In the genomic region with DNA sequence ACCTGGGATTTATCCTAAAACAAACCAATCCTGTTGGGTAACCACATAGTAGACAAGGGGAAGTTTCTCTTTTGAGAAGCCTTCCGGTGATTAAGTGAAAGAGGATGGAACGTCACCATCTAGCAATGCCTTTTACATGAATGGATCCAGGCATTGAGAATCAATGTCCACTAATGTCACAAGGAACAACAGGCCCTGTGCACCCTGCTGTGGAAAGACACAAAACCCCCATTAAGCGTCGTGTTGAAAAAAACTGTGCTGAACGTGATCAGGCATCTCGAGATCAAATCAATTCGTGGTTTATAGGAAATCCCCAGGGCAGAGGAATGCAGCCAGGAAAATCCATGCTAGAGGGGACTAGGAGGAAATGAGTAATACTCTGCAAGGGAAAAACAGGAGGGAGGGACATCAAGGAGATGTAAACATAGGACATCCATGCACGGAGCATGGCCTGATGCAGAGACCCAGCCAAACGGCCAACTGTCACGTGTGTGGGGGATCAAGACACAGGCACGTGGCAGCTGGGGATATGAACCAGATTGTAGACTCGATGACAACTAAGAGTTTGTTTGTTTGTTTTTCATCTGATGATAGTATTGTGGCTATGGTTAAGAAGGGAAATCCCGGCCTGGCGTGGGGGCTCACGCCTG, we compare ENCODE assay signal across 1 cellular context.
A peak's percentile ranks its signal among the peaks of the same experiment; 100 is the strongest.
TF ChIP-seq lines count a peak whose summit lies in the region.

No MANE protein-coding gene starts in this region.

TF ChIP-seq in HepG2, 621 proteins besides CTCF, POLR2A, EP300 and RAD21 (continued from another document):
- TF ChIP-seq, protein P1, sequence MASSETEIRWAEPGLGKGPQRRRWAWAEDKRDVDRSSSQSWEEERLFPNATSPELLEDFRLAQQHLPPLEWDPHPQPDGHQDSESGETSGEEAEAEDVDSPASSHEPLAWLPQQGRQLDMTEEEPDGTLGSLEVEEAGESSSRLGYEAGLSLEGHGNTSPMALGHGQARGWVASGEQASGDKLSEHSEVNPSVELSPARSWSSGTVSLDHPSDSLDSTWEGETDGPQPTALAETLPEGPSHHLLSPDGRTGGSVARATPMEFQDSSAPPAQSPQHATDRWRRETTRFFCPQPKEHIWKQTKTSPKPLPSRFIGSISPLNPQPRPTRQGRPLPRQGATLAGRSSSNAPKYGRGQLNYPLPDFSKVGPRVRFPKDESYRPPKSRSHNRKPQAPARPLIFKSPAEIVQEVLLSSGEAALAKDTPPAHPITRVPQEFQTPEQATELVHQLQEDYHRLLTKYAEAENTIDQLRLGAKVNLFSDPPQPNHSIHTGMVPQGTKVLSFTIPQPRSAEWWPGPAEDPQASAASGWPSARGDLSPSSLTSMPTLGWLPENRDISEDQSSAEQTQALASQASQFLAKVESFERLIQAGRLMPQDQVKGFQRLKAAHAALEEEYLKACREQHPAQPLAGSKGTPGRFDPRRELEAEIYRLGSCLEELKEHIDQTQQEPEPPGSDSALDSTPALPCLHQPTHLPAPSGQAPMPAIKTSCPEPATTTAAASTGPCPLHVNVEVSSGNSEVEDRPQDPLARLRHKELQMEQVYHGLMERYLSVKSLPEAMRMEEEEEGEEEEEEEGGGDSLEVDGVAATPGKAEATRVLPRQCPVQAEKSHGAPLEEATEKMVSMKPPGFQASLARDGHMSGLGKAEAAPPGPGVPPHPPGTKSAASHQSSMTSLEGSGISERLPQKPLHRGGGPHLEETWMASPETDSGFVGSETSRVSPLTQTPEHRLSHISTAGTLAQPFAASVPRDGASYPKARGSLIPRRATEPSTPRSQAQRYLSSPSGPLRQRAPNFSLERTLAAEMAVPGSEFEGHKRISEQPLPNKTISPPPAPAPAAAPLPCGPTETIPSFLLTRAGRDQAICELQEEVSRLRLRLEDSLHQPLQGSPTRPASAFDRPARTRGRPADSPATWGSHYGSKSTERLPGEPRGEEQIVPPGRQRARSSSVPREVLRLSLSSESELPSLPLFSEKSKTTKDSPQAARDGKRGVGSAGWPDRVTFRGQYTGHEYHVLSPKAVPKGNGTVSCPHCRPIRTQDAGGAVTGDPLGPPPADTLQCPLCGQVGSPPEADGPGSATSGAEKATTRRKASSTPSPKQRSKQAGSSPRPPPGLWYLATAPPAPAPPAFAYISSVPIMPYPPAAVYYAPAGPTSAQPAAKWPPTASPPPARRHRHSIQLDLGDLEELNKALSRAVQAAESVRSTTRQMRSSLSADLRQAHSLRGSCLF (CRISPR knock-in tag; IDR thresholded peaks at IDR 0.05; ENCODE audit: borderline replicate concordance): no peak
- TF ChIP-seq CBX2 (IDR thresholded peaks at IDR 0.05; ENCODE audit: low read depth, low read length) (no peak), CBX2 (CRISPR knock-in tag; IDR thresholded peaks at IDR 0.05; ENCODE audit: low read depth) (no peak), ZNF674 (CRISPR knock-in tag; IDR thresholded peaks at IDR 0.05; ENCODE audit: low read depth) (no peak), ZNF30 (CRISPR knock-in tag; IDR thresholded peaks at IDR 0.05) (no peak), NONO (IDR thresholded peaks at IDR 0.05) (no peak), NONO (CRISPR knock-in tag; conservative IDR thresholded peaks at IDR 0.05) (no peak), BHLHE40 (IDR thresholded peaks at IDR 0.05; ENCODE audit: low read length) (peak; percentile 38; the same call in 1 of the 2 replicates), ZNF615 (CRISPR knock-in tag; IDR thresholded peaks at IDR 0.05; ENCODE audit: borderline replicate concordance) (no peak), ZSCAN30 (CRISPR knock-in tag; IDR thresholded peaks at IDR 0.05) (no peak), ZNF788 (CRISPR knock-in tag; IDR thresholded peaks at IDR 0.05; ENCODE audit: borderline replicate concordance) (no peak), ETV5 (CRISPR knock-in tag; IDR thresholded peaks at IDR 0.05; ENCODE audit: borderline replicate concordance) (0 out of 2 replicates have a peak, but pooled peaks have one; percentile 20), ZNF432 (CRISPR knock-in tag; IDR thresholded peaks at IDR 0.05; ENCODE audit: borderline replicate concordance) (no peak), PPARG (CRISPR knock-in tag; conservative IDR thresholded peaks at IDR 0.05) (no peak), CHCHD3 (CRISPR knock-in tag; IDR thresholded peaks at IDR 0.05) (no peak), CENPT (CRISPR knock-in tag; IDR thresholded peaks at IDR 0.05; ENCODE audit: low read depth) (no peak)
- TF ChIP-seq, protein P2, sequence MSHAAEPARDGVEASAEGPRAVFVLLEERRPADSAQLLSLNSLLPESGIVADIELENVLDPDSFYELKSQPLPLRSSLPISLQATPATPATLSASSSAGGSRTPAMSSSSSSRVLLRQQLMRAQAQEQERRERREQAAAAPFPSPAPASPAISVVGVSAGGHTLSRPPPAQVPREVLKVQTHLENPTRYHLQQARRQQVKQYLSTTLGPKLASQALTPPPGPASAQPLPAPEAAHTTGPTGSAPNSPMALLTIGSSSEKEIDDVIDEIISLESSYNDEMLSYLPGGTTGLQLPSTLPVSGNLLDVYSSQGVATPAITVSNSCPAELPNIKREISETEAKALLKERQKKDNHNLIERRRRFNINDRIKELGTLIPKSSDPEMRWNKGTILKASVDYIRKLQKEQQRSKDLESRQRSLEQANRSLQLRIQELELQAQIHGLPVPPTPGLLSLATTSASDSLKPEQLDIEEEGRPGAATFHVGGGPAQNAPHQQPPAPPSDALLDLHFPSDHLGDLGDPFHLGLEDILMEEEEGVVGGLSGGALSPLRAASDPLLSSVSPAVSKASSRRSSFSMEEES (CRISPR knock-in tag; IDR thresholded peaks at IDR 0.05): no peak
- TF ChIP-seq, protein P3, sequence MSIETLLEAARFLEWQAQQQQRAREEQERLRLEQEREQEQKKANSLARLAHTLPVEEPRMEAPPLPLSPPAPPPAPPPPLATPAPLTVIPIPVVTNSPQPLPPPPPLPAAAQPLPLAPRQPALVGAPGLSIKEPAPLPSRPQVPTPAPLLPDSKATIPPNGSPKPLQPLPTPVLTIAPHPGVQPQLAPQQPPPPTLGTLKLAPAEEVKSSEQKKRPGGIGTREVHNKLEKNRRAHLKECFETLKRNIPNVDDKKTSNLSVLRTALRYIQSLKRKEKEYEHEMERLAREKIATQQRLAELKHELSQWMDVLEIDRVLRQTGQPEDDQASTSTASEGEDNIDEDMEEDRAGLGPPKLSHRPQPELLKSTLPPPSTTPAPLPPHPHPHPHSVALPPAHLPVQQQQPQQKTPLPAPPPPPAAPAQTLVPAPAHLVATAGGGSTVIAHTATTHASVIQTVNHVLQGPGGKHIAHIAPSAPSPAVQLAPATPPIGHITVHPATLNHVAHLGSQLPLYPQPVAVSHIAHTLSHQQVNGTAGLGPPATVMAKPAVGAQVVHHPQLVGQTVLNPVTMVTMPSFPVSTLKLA (IDR thresholded peaks at IDR 0.05): peak; percentile 63
- TF ChIP-seq, protein P4, sequence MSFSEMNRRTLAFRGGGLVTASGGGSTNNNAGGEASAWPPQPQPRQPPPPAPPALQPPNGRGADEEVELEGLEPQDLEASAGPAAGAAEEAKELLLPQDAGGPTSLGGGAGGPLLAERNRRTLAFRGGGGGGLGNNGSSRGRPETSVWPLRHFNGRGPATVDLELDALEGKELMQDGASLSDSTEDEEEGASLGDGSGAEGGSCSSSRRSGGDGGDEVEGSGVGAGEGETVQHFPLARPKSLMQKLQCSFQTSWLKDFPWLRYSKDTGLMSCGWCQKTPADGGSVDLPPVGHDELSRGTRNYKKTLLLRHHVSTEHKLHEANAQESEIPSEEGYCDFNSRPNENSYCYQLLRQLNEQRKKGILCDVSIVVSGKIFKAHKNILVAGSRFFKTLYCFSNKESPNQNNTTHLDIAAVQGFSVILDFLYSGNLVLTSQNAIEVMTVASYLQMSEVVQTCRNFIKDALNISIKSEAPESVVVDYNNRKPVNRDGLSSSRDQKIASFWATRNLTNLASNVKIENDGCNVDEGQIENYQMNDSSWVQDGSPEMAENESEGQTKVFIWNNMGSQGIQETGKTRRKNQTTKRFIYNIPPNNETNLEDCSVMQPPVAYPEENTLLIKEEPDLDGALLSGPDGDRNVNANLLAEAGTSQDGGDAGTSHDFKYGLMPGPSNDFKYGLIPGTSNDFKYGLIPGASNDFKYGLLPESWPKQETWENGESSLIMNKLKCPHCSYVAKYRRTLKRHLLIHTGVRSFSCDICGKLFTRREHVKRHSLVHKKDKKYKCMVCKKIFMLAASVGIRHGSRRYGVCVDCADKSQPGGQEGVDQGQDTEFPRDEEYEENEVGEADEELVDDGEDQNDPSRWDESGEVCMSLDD (CRISPR knock-in tag; IDR thresholded peaks at IDR 0.05; ENCODE audit: borderline replicate concordance): no peak
- TF ChIP-seq, protein P5, sequence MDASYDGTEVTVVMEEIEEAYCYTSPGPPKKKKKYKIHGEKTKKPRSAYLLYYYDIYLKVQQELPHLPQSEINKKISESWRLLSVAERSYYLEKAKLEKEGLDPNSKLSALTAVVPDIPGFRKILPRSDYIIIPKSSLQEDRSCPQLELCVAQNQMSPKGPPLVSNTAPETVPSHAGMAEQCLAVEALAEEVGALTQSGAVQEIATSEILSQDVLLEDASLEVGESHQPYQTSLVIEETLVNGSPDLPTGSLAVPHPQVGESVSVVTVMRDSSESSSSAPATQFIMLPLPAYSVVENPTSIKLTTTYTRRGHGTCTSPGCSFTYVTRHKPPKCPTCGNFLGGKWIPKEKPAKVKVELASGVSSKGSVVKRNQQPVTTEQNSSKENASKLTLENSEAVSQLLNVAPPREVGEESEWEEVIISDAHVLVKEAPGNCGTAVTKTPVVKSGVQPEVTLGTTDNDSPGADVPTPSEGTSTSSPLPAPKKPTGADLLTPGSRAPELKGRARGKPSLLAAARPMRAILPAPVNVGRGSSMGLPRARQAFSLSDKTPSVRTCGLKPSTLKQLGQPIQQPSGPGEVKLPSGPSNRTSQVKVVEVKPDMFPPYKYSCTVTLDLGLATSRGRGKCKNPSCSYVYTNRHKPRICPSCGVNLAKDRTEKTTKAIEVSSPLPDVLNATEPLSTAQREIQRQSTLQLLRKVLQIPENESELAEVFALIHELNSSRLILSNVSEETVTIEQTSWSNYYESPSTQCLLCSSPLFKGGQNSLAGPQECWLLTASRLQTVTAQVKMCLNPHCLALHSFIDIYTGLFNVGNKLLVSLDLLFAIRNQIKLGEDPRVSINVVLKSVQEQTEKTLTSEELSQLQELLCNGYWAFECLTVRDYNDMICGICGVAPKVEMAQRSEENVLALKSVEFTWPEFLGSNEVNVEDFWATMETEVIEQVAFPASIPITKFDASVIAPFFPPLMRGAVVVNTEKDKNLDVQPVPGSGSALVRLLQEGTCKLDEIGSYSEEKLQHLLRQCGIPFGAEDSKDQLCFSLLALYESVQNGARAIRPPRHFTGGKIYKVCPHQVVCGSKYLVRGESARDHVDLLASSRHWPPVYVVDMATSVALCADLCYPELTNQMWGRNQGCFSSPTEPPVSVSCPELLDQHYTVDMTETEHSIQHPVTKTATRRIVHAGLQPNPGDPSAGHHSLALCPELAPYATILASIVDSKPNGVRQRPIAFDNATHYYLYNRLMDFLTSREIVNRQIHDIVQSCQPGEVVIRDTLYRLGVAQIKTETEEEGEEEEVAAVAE (CRISPR knock-in tag; IDR thresholded peaks at IDR 0.05; ENCODE audit: borderline replicate concordance): no peak
- TF ChIP-seq, protein P6, sequence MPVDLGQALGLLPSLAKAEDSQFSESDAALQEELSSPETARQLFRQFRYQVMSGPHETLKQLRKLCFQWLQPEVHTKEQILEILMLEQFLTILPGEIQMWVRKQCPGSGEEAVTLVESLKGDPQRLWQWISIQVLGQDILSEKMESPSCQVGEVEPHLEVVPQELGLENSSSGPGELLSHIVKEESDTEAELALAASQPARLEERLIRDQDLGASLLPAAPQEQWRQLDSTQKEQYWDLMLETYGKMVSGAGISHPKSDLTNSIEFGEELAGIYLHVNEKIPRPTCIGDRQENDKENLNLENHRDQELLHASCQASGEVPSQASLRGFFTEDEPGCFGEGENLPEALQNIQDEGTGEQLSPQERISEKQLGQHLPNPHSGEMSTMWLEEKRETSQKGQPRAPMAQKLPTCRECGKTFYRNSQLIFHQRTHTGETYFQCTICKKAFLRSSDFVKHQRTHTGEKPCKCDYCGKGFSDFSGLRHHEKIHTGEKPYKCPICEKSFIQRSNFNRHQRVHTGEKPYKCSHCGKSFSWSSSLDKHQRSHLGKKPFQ (CRISPR knock-in tag; IDR thresholded peaks at IDR 0.05; ENCODE audit: insufficient replicate concordance): no peak
